Comparison of ENCODE assay signal across 25 cellular contexts in genomic region chr7:55363386-55364170, GRCh38. TPM values are rescaled to one million over a fixed set of nuclear protein-coding genes. Genes with fewer than 3 reads are reported as not detected.
DNase-seq lines count a peak whose midpoint lies in the region; ATAC-seq and TF ChIP-seq lines count a peak whose summit lies in the region.
"Had no signal": no experiment of that assay in that cellular context is flagged by ENCODE, and none has a peak within 500 bp of the region (broad histone marks: within the 10 kb centered on the region; RNA-seq: fewer than 3 reads in every experiment).

No MANE protein-coding gene starts in this region.

- DNase-seq in activated CD4-positive, alpha-beta T cell treated with anti-CD3 and anti-CD28 coated beads for 36 hours: no peak
- DNase-seq in activated CD4-positive, alpha-beta T cell treated with anti-CD3 and anti-CD28 coated beads for 48 hours: no peak
- DNase-seq in T-cell (no peak), glutamatergic neuron (no peak), progenitor cell of endocrine pancreas (ENCODE audit: low spot score, unreplicated experiment) (no peak), NCI-H82 (lab: John Stamatoyannopoulos, UW) (no peak), SJCRH30 (no peak)
- DNase-seq: activated gamma-delta T cell treated with Interleukin-2 at 50 U/mL for 16 hours; BE2C; cerebellar nuclear complex; DMS 273 treated with DMSO at 0.1 percent for 48 hours; effector CD8-positive, alpha-beta T cell; GDM1; KG1; left cardiac atrium; mesendoderm; NCI-H187; NCI-H2227 treated with DMSO at 0.1 percent for 48 hours; NCI-H748 treated with DMSO at 0.1 percent for 48 hours; OCI-M1; Right ventricle myocardium superior had no signal

- H3K4me1 Mint-ChIP-seq in activated CD4-positive, alpha-beta T cell treated with anti-CD3 and anti-CD28 coated beads for 36 hours: peaks cover 25% of the 10 kb centered on the region
- H3K4me1 Mint-ChIP-seq in T-cell (peaks cover 8 to 30% (median 9%) of the 10 kb centered on the region in 3 donors), glutamatergic neuron (ENCODE audit: low read depth, unreplicated experiment) (peaks cover 9% of the 10 kb centered on the region), progenitor cell of endocrine pancreas (ENCODE audit: low read depth) (peaks cover 19% of the 10 kb centered on the region)

- no peak overlapping the region for H3K4me3 ChIP-seq in SJCRH30
- H3K4me3 ChIP-seq: gastroesophageal sphincter, vagina had no signal

- no peaks in the 10 kb centered on the region for H3K9me3 ChIP-seq in SJCRH30 (replicated peaks)
- H3K9me3 ChIP-seq: BE2C, gastroesophageal sphincter, vagina had no signal

- ATAC-seq in activated CD4-positive, alpha-beta T cell treated with anti-CD3 and anti-CD28 coated beads for 36 hours: no peak
- ATAC-seq in T-cell (replicated peaks in 1 of 4) (no peak), GM18868 (IDR thresholded peaks at IDR 0.05; ENCODE audit: unreplicated experiment) (no peak)
- ATAC-seq: esophagus mucosa, gastroesophageal sphincter, left cardiac atrium had no signal

- CTCF ChIA-PET in activated CD4-positive, alpha-beta T cell treated with anti-CD3 and anti-CD28 coated beads for 36 hours (lab: Charles Lee): interaction anchor here (0.6 to 0.9 kb wide), 2 partner anchors 18 to 343 kb away, joined by 3 to 4 read pairs; no protein-coding TSS in a partner anchor
- CTCF ChIA-PET in T-cell (lab: Charles Lee): interaction anchor here (0.6 to 0.9 kb wide), 2 partner anchors 643 to 663 kb away, joined by 3 read pairs; no protein-coding TSS in a partner anchor

- no peak for TF ChIP-seq CTCF in glutamatergic neuron (IDR thresholded peaks at IDR 0.05; ENCODE audit: partially characterized antibody, unreplicated experiment)
- no peak for TF ChIP-seq CTCF in progenitor cell of endocrine pancreas (IDR thresholded peaks at IDR 0.05; ENCODE audit: unreplicated experiment)

- peak overlapping the region; percentile 93 for H3K27ac Mint-ChIP-seq in activated CD4-positive, alpha-beta T cell treated with anti-CD3 and anti-CD28 coated beads for 36 hours
- no peak overlapping the region for H3K27ac Mint-ChIP-seq in T-cell
- H3K27ac Mint-ChIP-seq in glutamatergic neuron (ENCODE audit: unreplicated experiment): peak overlapping the region; percentile 43
- H3K27ac Mint-ChIP-seq in progenitor cell of endocrine pancreas: peak overlapping the region; percentile 99

- H3K36me3 Mint-ChIP-seq in activated CD4-positive, alpha-beta T cell treated with anti-CD3 and anti-CD28 coated beads for 36 hours (ENCODE audit: low read depth): peaks cover 7% of the 10 kb centered on the region
- H3K36me3 Mint-ChIP-seq in T-cell: no peaks in the 10 kb centered on the region
- H3K36me3 Mint-ChIP-seq in glutamatergic neuron (ENCODE audit: unreplicated experiment): no peaks in the 10 kb centered on the region
- peaks cover 1% of the 10 kb centered on the region for H3K36me3 Mint-ChIP-seq in progenitor cell of endocrine pancreas (ENCODE audit: insufficient read depth)

- no peak overlapping the region for H3K4me3 Mint-ChIP-seq in activated CD4-positive, alpha-beta T cell treated with anti-CD3 and anti-CD28 coated beads for 36 hours
- H3K4me3 Mint-ChIP-seq in T-cell (peak overlapping the region in 2 of 3 donors; percentile 93 to 98), glutamatergic neuron (ENCODE audit: unreplicated experiment) (peak overlapping the region; percentile 46), progenitor cell of endocrine pancreas (ENCODE audit: low read depth) (peak overlapping the region; percentile 86)

- H3K27me3 ChIP-seq in SJCRH30: no peaks in the 10 kb centered on the region
- H3K27me3 ChIP-seq: BE2C, gastroesophageal sphincter, vagina had no signal

- POLR2A ChIA-PET in activated CD4-positive, alpha-beta T cell treated with anti-CD3 and anti-CD28 coated beads for 36 hours (lab: Charles Lee): no interaction called here
- POLR2A ChIA-PET in T-cell (lab: Charles Lee): no interaction called here

- H3K36me3 ChIP-seq in SJCRH30: no peaks in the 10 kb centered on the region
- H3K36me3 ChIP-seq: BE2C, gastroesophageal sphincter, vagina had no signal

- no peaks in the 10 kb centered on the region for H3K9me3 Mint-ChIP-seq in activated CD4-positive, alpha-beta T cell treated with anti-CD3 and anti-CD28 coated beads for 36 hours (ENCODE audit: low read depth)
- H3K9me3 Mint-ChIP-seq in T-cell (no peaks in the 10 kb centered on the region), glutamatergic neuron (ENCODE audit: unreplicated experiment) (peaks cover 19% of the 10 kb centered on the region), progenitor cell of endocrine pancreas (ENCODE audit: low read depth) (no peaks in the 10 kb centered on the region)

- H3K27ac ChIP-seq in SJCRH30: no peak overlapping the region
- H3K27ac ChIP-seq: vagina had no signal

- intact Hi-C loops in activated CD4-positive, alpha-beta T cell treated with anti-CD3 and anti-CD28 coated beads for 36 hours (cut with DNase I, micrococcal nuclease): loop anchor here in 1 of 2 experiments (2.0 to 10.0 kb wide), 3 partner anchors 15 to 701 kb away; partner anchors contain the start of gene SUMF2

- peaks cover 9% of the 10 kb centered on the region; the same call in 1 of the 2 replicates for H3K4me1 ChIP-seq in SJCRH30
- H3K4me1 ChIP-seq: BE2C had no signal

- peaks cover 7% of the 10 kb centered on the region for H3K27me3 Mint-ChIP-seq in activated CD4-positive, alpha-beta T cell treated with anti-CD3 and anti-CD28 coated beads for 36 hours
- peaks cover 2 to 11% of the 10 kb centered on the region in 2 donors for H3K27me3 Mint-ChIP-seq in T-cell
- peaks cover 13% of the 10 kb centered on the region for H3K27me3 Mint-ChIP-seq in glutamatergic neuron (ENCODE audit: unreplicated experiment)
- peaks cover 12% of the 10 kb centered on the region for H3K27me3 Mint-ChIP-seq in progenitor cell of endocrine pancreas

RNA-seq across cellular contexts. Expression of gene LANCL2, which starts 1.6 kb away (rescaled TPM):
- 10 to 100 TPM; 11.1 to 11.7 TPM for total RNA-seq in activated CD4-positive, alpha-beta T cell treated with anti-CD3 and anti-CD28 coated beads for 36 hours
- 1 to 10 TPM; 5.0 to 6.4 (median 6.1) TPM for total RNA-seq in T-cell
- total RNA-seq in glutamatergic neuron (ENCODE audit: unreplicated experiment): 24.1 TPM
- total RNA-seq in progenitor cell of endocrine pancreas: 21.0 and 21.6 TPM in 2 replicates
- 23.4 and 28.0 TPM in 2 replicates for total RNA-seq in SJCRH30 (2014; rRNA removed; shearing (Covaris generic))

Comparison
In these comparisons a context has a peak if more than half of its experiments do, and no peak if none do; other contexts are left out.
1. H3K27ac Mint-ChIP-seq: peak in activated CD4-positive, alpha-beta T cell treated with anti-CD3 and anti-CD28 coated beads for 36 hours (single experiment), glutamatergic neuron (single experiment) and progenitor cell of endocrine pancreas (single experiment); none in T-cell (0 of 2).